31 cellular contexts compared by ENCODE assay signal in genomic region chr15:45510758-45511280, GRCh38.
"Had no signal": no experiment of that assay in that cellular context is flagged by ENCODE, and none has a peak within 500 bp of the region (broad histone marks: within the 10 kb centered on the region; RNA-seq: fewer than 3 reads in every experiment).

No MANE protein-coding gene starts in this region.

- H3K4me1 ChIP-seq: esophagus squamous epithelium, heart right ventricle, left lung, parathyroid adenoma, right atrium auricular region, sigmoid colon, upper lobe of left lung had no signal

- FAIRE-seq: colon, endothelial cell of umbilical vein, islet of Langerhans, urothelium cell line had no signal

- H3K9me3 Mint-ChIP-seq: mesothelial cell of epicardium; naive B cell; natural killer cell treated with Interleukin-12 subunit alpha and Interleukin-12 subunit beta and Interleukin-15 and Interleukin-18, amount 100 ng/mL, for 72 hours; neural crest cell; stimulated activated memory B cell treated with anti-CD40 and anti-IgM and Interleukin-4, amounts not matched to agents 10 μg/mL and 1 μg/mL and 100 μg/mL, for 72 hours; stimulated activated naive CD8-positive, alpha-beta T cell treated with anti-CD3 and anti-CD28 coated beads, Interleukin-15, Interleukin-2, amounts not matched to agents 100 ng/mL and 50 ng/mL, for 24 hours had no signal

- H3K9me3 ChIP-seq: esophagus squamous epithelium, heart right ventricle, left lung, mucosa of descending colon, neutrophil, right atrium auricular region, sigmoid colon, thoracic aorta, tibial nerve, upper lobe of left lung had no signal

- H3K27me3 Mint-ChIP-seq: naive B cell; natural killer cell treated with Interleukin-12 subunit alpha and Interleukin-12 subunit beta and Interleukin-15 and Interleukin-18, amount 100 ng/mL, for 72 hours; progenitor cell of endocrine pancreas; stimulated activated memory B cell treated with anti-CD40 and anti-IgM and Interleukin-4, amounts not matched to agents 10 μg/mL and 1 μg/mL and 100 μg/mL, for 72 hours; stimulated activated naive CD8-positive, alpha-beta T cell treated with anti-CD3 and anti-CD28 coated beads, Interleukin-15, Interleukin-2, amounts not matched to agents 100 ng/mL and 50 ng/mL, for 24 hours had no signal

- H3K27ac Mint-ChIP-seq: mesothelial cell of epicardium; progenitor cell of endocrine pancreas; stimulated activated memory B cell treated with anti-CD40 and anti-IgM and Interleukin-4, amounts not matched to agents 10 μg/mL and 1 μg/mL and 100 μg/mL, for 72 hours; stimulated activated naive CD8-positive, alpha-beta T cell treated with anti-CD3 and anti-CD28 coated beads, Interleukin-15, Interleukin-2, amounts not matched to agents 100 ng/mL and 50 ng/mL, for 24 hours had no signal

- H3K4me3 ChIP-seq: dorsolateral prefrontal cortex, esophagus squamous epithelium, heart right ventricle, left lung, mucosa of descending colon, right atrium auricular region, sigmoid colon, thoracic aorta, tibial nerve, upper lobe of left lung had no signal

- H3K27ac ChIP-seq: dorsolateral prefrontal cortex, esophagus squamous epithelium, heart right ventricle, left lung, neutrophil, parathyroid adenoma, right atrium auricular region, sigmoid colon, thoracic aorta, tibial nerve, upper lobe of left lung had no signal

- H3K27me3 ChIP-seq: dorsolateral prefrontal cortex, esophagus squamous epithelium, heart right ventricle, left lung, right atrium auricular region, sigmoid colon, tibial nerve, upper lobe of left lung had no signal

- H3K79me2 ChIP-seq: parathyroid adenoma had no signal

- DNase-seq: dorsolateral prefrontal cortex; effector CD4-positive, alpha-beta T cell; erythroblast; esophagus squamous epithelium; foreskin melanocyte; glutamatergic neuron; heart right ventricle; hippocampal formation; left cardiac atrium; left lung; mesenchymal stem cell; mucosa of descending colon; naive B cell; sigmoid colon; stimulated activated CD4-positive, alpha-beta T cell treated with anti-CD3 and anti-CD28 coated beads, Interleukin-4, amount 100 ng/mL, for 4 hours; upper lobe of left lung had no signal

- H2AFZ ChIP-seq: parathyroid adenoma had no signal

- H3K9ac ChIP-seq: parathyroid adenoma had no signal

- H3K4me3 Mint-ChIP-seq: mesothelial cell of epicardium; natural killer cell treated with Interleukin-12 subunit alpha and Interleukin-12 subunit beta and Interleukin-15 and Interleukin-18, amount 100 ng/mL, for 72 hours; neural crest cell; stimulated activated memory B cell treated with anti-CD40 and anti-IgM and Interleukin-4, amounts not matched to agents 10 μg/mL and 1 μg/mL and 100 μg/mL, for 72 hours; stimulated activated naive CD8-positive, alpha-beta T cell treated with anti-CD3 and anti-CD28 coated beads, Interleukin-15, Interleukin-2, amounts not matched to agents 100 ng/mL and 50 ng/mL, for 24 hours had no signal

- H3K4me1 Mint-ChIP-seq: mesothelial cell of epicardium; neural crest cell; stimulated activated memory B cell treated with anti-CD40 and anti-IgM and Interleukin-4, amounts not matched to agents 10 μg/mL and 1 μg/mL and 100 μg/mL, for 72 hours had no signal

- ATAC-seq: heart right ventricle; left cardiac atrium; left lung; mucosa of descending colon; natural killer cell treated with Interleukin-12 subunit alpha and Interleukin-12 subunit beta and Interleukin-15 and Interleukin-18, amount 100 ng/mL, for 72 hours; stimulated activated memory B cell treated with anti-CD40 and anti-IgM and Interleukin-4, amounts not matched to agents 10 μg/mL and 1 μg/mL and 100 μg/mL, for 72 hours had no signal

- H3K36me3 ChIP-seq: neutrophil had no signal
